ENCODE assay signal across 16 cellular contexts in the genomic region with DNA sequence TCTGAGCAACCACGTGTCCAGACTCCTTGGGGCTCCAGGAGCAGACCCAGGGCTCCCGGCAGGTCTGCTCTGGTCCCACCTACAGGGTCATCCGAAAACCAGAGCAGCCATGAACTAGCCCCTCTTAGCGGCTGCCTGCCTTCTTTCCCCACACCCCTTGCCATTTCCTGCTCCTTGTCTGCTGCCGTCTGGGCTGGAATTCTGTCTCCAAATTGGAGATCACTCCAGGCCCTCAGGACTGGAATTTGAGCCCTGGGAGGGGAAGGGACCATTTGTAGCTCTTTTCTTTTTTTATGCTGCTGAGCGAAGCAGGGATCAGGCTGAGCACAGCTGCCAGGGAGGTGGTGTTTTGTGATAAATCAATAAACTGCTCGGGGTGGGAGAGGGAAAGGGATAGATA.
"Had no signal": no experiment of that assay in that cellular context is flagged by ENCODE, and none has a peak within 500 bp of the region (broad histone marks: within the 10 kb centered on the region; RNA-seq: fewer than 3 reads in every experiment).

No MANE protein-coding gene starts in this region.

- H3K4me1 Mint-ChIP-seq: activated CD4-positive, alpha-beta memory T cell treated with anti-CD3 and anti-CD28 coated beads, Interleukin-2, amount 10 ng/mL, durations not matched to agents 7 days and 5 days; activated naive CD4-positive, alpha-beta T cell treated with anti-CD3 and anti-CD28 coated beads, Interleukin-2, amount 50 U/mL, for 24 hours; stimulated activated effector memory CD8-positive, alpha-beta T cell treated with anti-CD3 and anti-CD28 coated beads, Interleukin-12 subunit alpha, Interleukin-12 subunit beta, amount 100 ng/mL, for 72 hours had no signal

- H3K9me3 Mint-ChIP-seq: activated CD4-positive, alpha-beta memory T cell treated with anti-CD3 and anti-CD28 coated beads, Interleukin-2, amount 10 ng/mL, durations not matched to agents 7 days and 5 days; activated naive CD4-positive, alpha-beta T cell treated with anti-CD3 and anti-CD28 coated beads, Interleukin-2, amount 50 U/mL, for 24 hours; activated T-cell treated with anti-CD3 and anti-CD28 coated beads, Interleukin-2, amount 50 U/mL, for 4 hours; stimulated activated effector memory CD8-positive, alpha-beta T cell treated with anti-CD3 and anti-CD28 coated beads, Interleukin-12 subunit alpha, Interleukin-12 subunit beta, amount 100 ng/mL, for 72 hours had no signal

- DNase-seq: activated CD4-positive, alpha-beta memory T cell treated with anti-CD3 and anti-CD28 coated beads, Interleukin-2, amount 10 ng/mL, durations not matched to agents 7 days and 5 days; activated CD4-positive, alpha-beta T cell treated with anti-CD3 and anti-CD28 coated beads for 4 hours; activated effector memory CD4-positive, alpha-beta T cell treated with Interleukin-2 at 50 U/mL for 16 hours; activated T-cell treated with anti-CD3 and anti-CD28 coated beads, Interleukin-2, amount 50 U/mL, for 4 hours; adrenal gland; erythroblast; gastrocnemius medialis; left ventricle myocardium inferior; mucosa of descending colon; naive thymus-derived CD4-positive, alpha-beta T cell; stimulated activated CD4-positive, alpha-beta T cell treated with anti-CD3 and anti-CD28 coated beads, Interleukin-12 subunit alpha, Interleukin-12 subunit beta, amount 100 ng/mL, for 4 hours had no signal

- H3K4me1 ChIP-seq: adrenal gland, gastrocnemius medialis, left ventricle myocardium inferior, parathyroid adenoma had no signal

- H3K9me3 ChIP-seq: adrenal gland, gastrocnemius medialis, left ventricle myocardium inferior, mucosa of descending colon had no signal

- H3K27ac Mint-ChIP-seq: activated CD4-positive, alpha-beta memory T cell treated with anti-CD3 and anti-CD28 coated beads, Interleukin-2, amount 10 ng/mL, durations not matched to agents 7 days and 5 days; naive thymus-derived CD4-positive, alpha-beta T cell; stimulated activated effector memory CD8-positive, alpha-beta T cell treated with anti-CD3 and anti-CD28 coated beads, Interleukin-12 subunit alpha, Interleukin-12 subunit beta, amount 100 ng/mL, for 72 hours had no signal

- H3K36me3 Mint-ChIP-seq: activated naive CD4-positive, alpha-beta T cell treated with anti-CD3 and anti-CD28 coated beads, Interleukin-2, amount 50 U/mL, for 24 hours; naive thymus-derived CD4-positive, alpha-beta T cell; stimulated activated effector memory CD8-positive, alpha-beta T cell treated with anti-CD3 and anti-CD28 coated beads, Interleukin-12 subunit alpha, Interleukin-12 subunit beta, amount 100 ng/mL, for 72 hours had no signal

- H3K36me3 ChIP-seq: adrenal gland, cardiac muscle cell, gastrocnemius medialis, left ventricle myocardium inferior had no signal

- ATAC-seq: activated T-cell treated with anti-CD3 and anti-CD28 coated beads, Interleukin-2, amount 50 U/mL, for 4 hours; gastrocnemius medialis; mucosa of descending colon; naive thymus-derived CD4-positive, alpha-beta T cell; stimulated activated effector memory CD8-positive, alpha-beta T cell treated with anti-CD3 and anti-CD28 coated beads, Interleukin-12 subunit alpha, Interleukin-12 subunit beta, amount 100 ng/mL, for 72 hours had no signal

- FAIRE-seq: urothelium cell line had no signal

- H3K27ac ChIP-seq: adrenal gland, cardiac muscle cell, gastrocnemius medialis, left ventricle myocardium inferior, parathyroid adenoma had no signal

- H3K4me3 ChIP-seq: adrenal gland, cardiac muscle cell, gastrocnemius medialis, left ventricle myocardium inferior, mucosa of descending colon had no signal

- H3K4me3 Mint-ChIP-seq: activated CD4-positive, alpha-beta memory T cell treated with anti-CD3 and anti-CD28 coated beads, Interleukin-2, amount 10 ng/mL, durations not matched to agents 7 days and 5 days; activated naive CD4-positive, alpha-beta T cell treated with anti-CD3 and anti-CD28 coated beads, Interleukin-2, amount 50 U/mL, for 24 hours; activated T-cell treated with anti-CD3 and anti-CD28 coated beads, Interleukin-2, amount 50 U/mL, for 4 hours; naive thymus-derived CD4-positive, alpha-beta T cell; stimulated activated effector memory CD8-positive, alpha-beta T cell treated with anti-CD3 and anti-CD28 coated beads, Interleukin-12 subunit alpha, Interleukin-12 subunit beta, amount 100 ng/mL, for 72 hours had no signal
